10 cellular contexts compared by ENCODE assay signal in genomic region chr14:23119362-23120327, GRCh38. TPM values are rescaled to one million over a fixed set of nuclear protein-coding genes. Genes with fewer than 3 reads are reported as not detected.
DNase-seq lines count a peak whose midpoint lies in the region; ATAC-seq and TF ChIP-seq lines count a peak whose summit lies in the region.
"Had no signal": no experiment of that assay in that cellular context is flagged by ENCODE, and none has a peak within 500 bp of the region (broad histone marks: within the 10 kb centered on the region; RNA-seq: fewer than 3 reads in every experiment).

No MANE protein-coding gene starts in this region.

- CTCF ChIA-PET in Caco-2 (lab: Charles Lee), result interaction anchor here (0.9 to 4.1 kb wide), 5 partner anchors 8 to 92 kb away, joined by 3 to 176 read pairs (median 6); partner anchors contain the start of gene SLC7A8

- H3K9me3 Mint-ChIP-seq in Caco-2 (ENCODE audit: unreplicated experiment), result no peaks in the 10 kb centered on the region

- TF ChIP-seq POLR2A in esophagus squamous epithelium (IDR thresholded peaks at IDR 0.05), result no peak

- H3K36me3 ChIP-seq in thymus (ENCODE audit: control insufficient read depth, insufficient read depth) (no peaks in the 10 kb centered on the region), Caco-2 (ENCODE audit: control insufficient read depth, insufficient read depth, low read length) (no peaks in the 10 kb centered on the region), esophagus squamous epithelium (no peaks in the 10 kb centered on the region)

- H3K4me1 ChIP-seq in thymus (ENCODE audit: control insufficient read depth, insufficient read depth, low read length) (peaks cover 9% of the 10 kb centered on the region), Caco-2 (no peaks in the 10 kb centered on the region), esophagus squamous epithelium (peaks cover 0 to 40% (median 19%) of the 10 kb centered on the region in 3 donors)

- peaks cover 7% of the 10 kb centered on the region for H3K4me1 Mint-ChIP-seq in Caco-2 (ENCODE audit: low read depth, unreplicated experiment)

- H3K27me3 ChIP-seq in thymus (ENCODE audit: control insufficient read depth, insufficient read depth) (no peaks in the 10 kb centered on the region), Caco-2 (replicated peaks; ENCODE audit: control insufficient read depth, insufficient read depth, low read length) (no peaks in the 10 kb centered on the region), esophagus squamous epithelium (peaks cover 0 to 10% (median 0%) of the 10 kb centered on the region in 4 donors)

- DNase-seq in Right ventricle myocardium inferior (ENCODE audit: missing footprints) (peak; percentile 68), cardiac septum (ENCODE audit: low spot score) (no peak), T-helper 9 cell (peak; percentile 7), ecto neural progenitor cell (ENCODE audit: low spot score) (peak; percentile 52), Caco-2 (no peak), esophagus squamous epithelium (lab: John Stamatoyannopoulos, UW) (no peak), NCI-H345 treated with DMSO at 0.1 percent for 48 hours (lab: John Stamatoyannopoulos, UW; ENCODE audit: unreplicated experiment) (no peak)
- DNase-seq: effector CD4-positive, alpha-beta T cell; NCI-H2171 treated with DMSO at 0.1 percent for 48 hours had no signal

- no peak overlapping the region for H3K4me3 ChIP-seq in thymus (ENCODE audit: low read length)
- H3K4me3 ChIP-seq in Caco-2 (ENCODE audit: low read depth, low read length), result no peak overlapping the region
- no peak overlapping the region for H3K4me3 ChIP-seq in esophagus squamous epithelium

- no TSS peak for BruUV-seq in Caco-2 (replicated peaks; lab: Mats Ljungman, UMichigan)

- peaks cover 6% of the 10 kb centered on the region for H3K36me3 Mint-ChIP-seq in Caco-2 (ENCODE audit: insufficient read depth, unreplicated experiment)

- ATAC-seq in Right ventricle myocardium inferior, result no peak

- H3K27ac Mint-ChIP-seq in Caco-2 (ENCODE audit: unreplicated experiment), result no peak overlapping the region

- no peak overlapping the region for H3K4me3 Mint-ChIP-seq in Caco-2 (ENCODE audit: unreplicated experiment)

- no peaks in the 10 kb centered on the region for H3K27me3 Mint-ChIP-seq in Caco-2 (ENCODE audit: insufficient read depth, unreplicated experiment)

- no peaks in the 10 kb centered on the region for H3K9me3 ChIP-seq in thymus (ENCODE audit: control insufficient read depth)
- no peaks in the 10 kb centered on the region for H3K9me3 ChIP-seq in Caco-2
- H3K9me3 ChIP-seq in esophagus squamous epithelium, result no peaks in the 10 kb centered on the region

- WGBS in thymus, result 54% methylated on average over 16 of the region's 16 CpGs
- whole genome bisulfite sequencing in esophagus squamous epithelium, 2 donors, result 48 to 72% methylated on average over 11 to 13 of the region's 16 CpGs

- intact Hi-C loops in Right ventricle myocardium inferior (cut with DNase I), result loop anchor here (2.0 to 5.0 kb wide), 2 partner anchors 35 to 178 kb away; no protein-coding TSS in a partner anchor
- intact Hi-C loops in cardiac septum (cut with DNase I), result loop anchor here (1.0 kb wide), 1 partner anchor 68 kb away; no protein-coding TSS in a partner anchor
- intact Hi-C loops in Caco-2 (cut with micrococcal nuclease; ENCODE audit: unreplicated experiment), result loop anchor here (1.0 to 5.0 kb wide), 3 partner anchors 64 to 183 kb away; partner anchors contain the start of genes PPP1R3E and SLC7A8
- intact Hi-C loops in esophagus squamous epithelium (cut with DNase I), result loop anchor here (2.0 kb wide), 1 partner anchor 67 kb away; no protein-coding TSS in a partner anchor

- TF ChIP-seq CTCF in Caco-2 (IDR thresholded peaks at IDR 0.05; ENCODE audit: insufficient read depth in 1 of 2, low read depth in 1 of 2, low read length in 1 of 2, severe bottlenecking in 1 of 2, unreplicated experiment in 1 of 2), result no peak
- no peak for TF ChIP-seq CTCF in esophagus squamous epithelium (IDR thresholded peaks at IDR 0.05)

- POLR2A ChIA-PET in Caco-2 (lab: Charles Lee), result no interaction called here

- H3K27ac ChIP-seq in thymus (ENCODE audit: low read depth), result peak overlapping the region; percentile 84
- peak overlapping the region in 1 of 4 donors; percentile 34 for H3K27ac ChIP-seq in esophagus squamous epithelium

RNA-seq across cellular contexts. Expression of gene CEBPE, which starts 0.6 kb away (rescaled TPM):
- total RNA-seq in Right ventricle myocardium inferior (not detected), cardiac septum (not detected), Caco-2 (2022) (not detected in 2 replicates), esophagus squamous epithelium (not detected)
- 0.87 TPM for polyA plus RNA-seq in thymus

RNA-seq across cellular contexts. Expression of gene CIROP, which starts 14.9 kb away (rescaled TPM):
- not detected for total RNA-seq in Right ventricle myocardium inferior
- not detected for total RNA-seq in cardiac septum
- polyA plus RNA-seq in thymus, result 0.07 TPM
- not detected in 2 replicates for total RNA-seq in Caco-2 (2022)
- under 1 TPM in 1 of 4 donors, not detected in 3; 0.38 TPM for total RNA-seq in esophagus squamous epithelium

RNA-seq across cellular contexts. Expression of gene C14orf119, which starts 24.3 kb away (rescaled TPM):
- total RNA-seq in Right ventricle myocardium inferior (22.4 TPM), cardiac septum (28.9 TPM), Caco-2 (2022) (46.3 and 52.0 TPM in 2 replicates), esophagus squamous epithelium (10 to 100 TPM; 17.5 to 42.0 (median 31.0) TPM)
- 43.6 TPM for polyA plus RNA-seq in thymus

RNA-seq across cellular contexts. Expression of gene ACIN1, which starts 24.7 kb away (rescaled TPM):
- total RNA-seq in Right ventricle myocardium inferior (73.9 TPM), cardiac septum (72.4 TPM), Caco-2 (2022) (193 and 201 TPM in 2 replicates), esophagus squamous epithelium (100 to 1,000 TPM in 1 of 4 donors, 10 to 100 TPM in 3; 51.4 to 107 (median 83.0) TPM)
- polyA plus RNA-seq in thymus, result 123 TPM

Comparison
In these comparisons a context has a peak if more than half of its experiments do, and no peak if none do; other contexts are left out.
1. DNase-seq: peak in Right ventricle myocardium inferior (single experiment), T-helper 9 cell (single experiment) and ecto neural progenitor cell (single experiment); none in cardiac septum (single experiment), Caco-2 (0 of 2), esophagus squamous epithelium (single experiment) and NCI-H345 treated with DMSO at 0.1 percent for 48 hours (single experiment).